Comparison of ENCODE assay signal across 12 cellular contexts in genomic region chr13:31638577-31638976, GRCh38.
DNase-seq lines count a peak whose midpoint lies in the region; ATAC-seq and TF ChIP-seq lines count a peak whose summit lies in the region.
"Had no signal": no experiment of that assay in that cellular context is flagged by ENCODE, and none has a peak within 500 bp of the region (broad histone marks: within the 10 kb centered on the region; RNA-seq: fewer than 3 reads in every experiment).

No MANE protein-coding gene starts in this region.

- H3K4me1 ChIP-seq in osteoblast (ENCODE audit: insufficient read depth, low read length): peaks cover 17% of the 10 kb centered on the region

- no peak for TF ChIP-seq CTCF in brain microvascular endothelial cell (IDR thresholded peaks at IDR 0.05; ENCODE audit: low read depth, low read length, missing control alignments)
- TF ChIP-seq CTCF in osteoblast (IDR thresholded peaks at IDR 0.05; ENCODE audit: extremely low read depth, low read depth, low read length): no peak
- TF ChIP-seq CTCF in GM20000 (IDR thresholded peaks at IDR 0.05; ENCODE audit: extremely low read depth, missing control alignments): no peak

- in situ Hi-C loops in brain microvascular endothelial cell (cut with HindIII; ENCODE audit: low pct_ligation_motif_present, low sequenced_read_pairs): no loop called here

- no peak overlapping the region for H3K4me3 ChIP-seq in brain microvascular endothelial cell (ENCODE audit: low read depth, low read length)
- H3K4me3 ChIP-seq in osteoblast (ENCODE audit: insufficient read depth, low read length): no peak overlapping the region
- H3K4me3 ChIP-seq: SK-N-MC had no signal

- ATAC-seq in GM21381 (IDR thresholded peaks at IDR 0.05; ENCODE audit: unreplicated experiment): no peak
- no peak for ATAC-seq in GM19397 (IDR thresholded peaks at IDR 0.05; ENCODE audit: unreplicated experiment)

- peaks cover 2% of the 10 kb centered on the region for H3K9me3 ChIP-seq in osteoblast (ENCODE audit: low read depth, low read length)

- peak overlapping the region; percentile 52 for H2AFZ ChIP-seq in osteoblast (ENCODE audit: low read length)

- H3K36me3 ChIP-seq in brain microvascular endothelial cell (replicated peaks) (no peaks in the 10 kb centered on the region), osteoblast (ENCODE audit: insufficient read depth, low read length) (no peaks in the 10 kb centered on the region)

- H3K27ac ChIP-seq in brain microvascular endothelial cell: peak overlapping the region; percentile 39
- peak overlapping the region; percentile 46 for H3K27ac ChIP-seq in osteoblast (ENCODE audit: low read depth, low read length)
- H3K27ac ChIP-seq: SK-N-MC had no signal

- H3K79me2 ChIP-seq in osteoblast (ENCODE audit: insufficient read depth, low read length): no peaks in the 10 kb centered on the region

- H3K4me2 ChIP-seq in osteoblast (ENCODE audit: insufficient read depth, low read length): peak overlapping the region; percentile 21

- H3K27me3 ChIP-seq in brain microvascular endothelial cell (replicated peaks) (no peaks in the 10 kb centered on the region), osteoblast (ENCODE audit: insufficient read depth, low read length) (no peaks in the 10 kb centered on the region)

- DNase-seq in H4 (ENCODE audit: low spot score): peak; percentile 37
- peak; percentile 33 for DNase-seq in NCI-H226
- DNase-seq in brain microvascular endothelial cell: peak; percentile 78
- peak; percentile 91 for DNase-seq in osteoblast (ENCODE audit: insufficient read length, low spot score, missing footprints)
- DNase-seq in GM20000 (ENCODE audit: low spot score): no peak
- DNase-seq: activated CD4-positive, alpha-beta T cell treated with anti-CD3 and anti-CD28 coated beads, Interleukin-2, amount 50 U/mL, for 4 hours; GF-D8; kidney; NCI-H2227 treated with DMSO at 0.1 percent for 48 hours had no signal

- no peaks in the 10 kb centered on the region for H4K20me1 ChIP-seq in osteoblast (ENCODE audit: insufficient read depth, low read length)
